ENCODE assay signal across 31 cellular contexts in the genomic region with DNA sequence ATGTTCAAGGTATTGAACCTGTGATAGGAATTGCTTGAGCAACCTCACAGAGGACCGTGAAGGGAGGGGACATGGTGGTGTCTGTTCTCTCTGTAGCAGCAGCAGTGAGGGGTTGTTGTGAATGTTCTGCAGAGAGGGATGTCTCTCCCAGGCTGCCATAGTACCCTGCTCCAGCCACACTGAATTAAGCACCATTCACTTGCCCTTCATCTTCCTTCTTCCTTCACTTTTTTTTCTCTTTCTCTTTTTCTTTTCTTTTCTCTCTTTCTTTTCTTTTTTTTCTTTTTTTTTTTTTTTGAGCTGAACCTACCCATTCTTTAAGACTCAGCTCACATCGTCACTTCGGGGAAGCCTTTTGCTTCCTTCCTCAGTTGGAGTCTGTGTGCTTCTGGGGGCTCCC.
DNase-seq lines count a peak whose midpoint lies in the region; ATAC-seq, FAIRE-seq and TF ChIP-seq lines count a peak whose summit lies in the region.
"Had no signal": no experiment of that assay in that cellular context is flagged by ENCODE, and none has a peak within 500 bp of the region (broad histone marks: within the 10 kb centered on the region; RNA-seq: fewer than 3 reads in every experiment).

No MANE protein-coding gene starts in this region.

- no peak overlapping the region for H2BK15ac ChIP-seq in H1 (ENCODE audit: low read length)

- no peaks in the 10 kb centered on the region for H3K36me3 ChIP-seq in HEK293 (ENCODE audit: control insufficient read depth in 2 of 2, insufficient read depth in 1 of 2, low read length in 2 of 2)
- H3K36me3 ChIP-seq in H1 (ENCODE audit: control insufficient read depth in 2 of 4, insufficient read depth in 4 of 4, low read length in 3 of 4), result no peaks in the 10 kb centered on the region
- H3K36me3 ChIP-seq: BE2C; BLaER1; BLaER1 treated with 17β-estradiol and CSF1 and Interleukin-3, amounts not matched to agents 10 nM and 100 nM had no signal

- no peak overlapping the region for H2BK12ac ChIP-seq in H1 (ENCODE audit: low read depth, low read length)

- no peak overlapping the region for H2BK120ac ChIP-seq in H1 (replicated peaks; ENCODE audit: low read depth, low read length)

- no peak for TF ChIP-seq EP300 in H1 (IDR thresholded peaks at IDR 0.05; ENCODE audit: borderline replicate concordance in 1 of 2, low read depth in 2 of 2, low read length in 2 of 2)

- H2AFZ ChIP-seq in H1 (ENCODE audit: low read length), result no peak overlapping the region

- no peaks in the 10 kb centered on the region for H3K23me2 ChIP-seq in H1 (ENCODE audit: low read depth, low read length)

- CTCF ChIA-PET in HEK293 (lab: Yijun Ruan, JAX), result no interaction called here
- CTCF ChIA-PET in H1 (lab: Charles Lee; ENCODE audit: partially characterized antibody), result interaction anchor here (17.3 kb wide), 1 partner anchor 148 kb away, joined by 236 read pairs; no protein-coding TSS in a partner anchor

- no peak overlapping the region for H3K14ac ChIP-seq in H1 (ENCODE audit: insufficient read length)

- H4K91ac ChIP-seq in H1 (replicated peaks; ENCODE audit: insufficient read length, low read length), result no peak overlapping the region

- H3K79me2 ChIP-seq in H1 (ENCODE audit: control insufficient read depth in 1 of 2, insufficient read depth in 2 of 2, low read length in 2 of 2), result no peaks in the 10 kb centered on the region

- H4K20me1 ChIP-seq in H1 (replicated peaks in 1 of 2; ENCODE audit: control insufficient read depth in 1 of 2, insufficient read depth in 2 of 2, low read length in 2 of 2), result no peaks in the 10 kb centered on the region
- H4K20me1 ChIP-seq: BLaER1; BLaER1 treated with 17β-estradiol and CSF1 and Interleukin-3, amounts not matched to agents 10 nM and 100 nM had no signal

- no peak overlapping the region for H3K4me2 ChIP-seq in H1 (ENCODE audit: insufficient read depth in 1 of 2, low read depth in 2 of 2, low read length in 2 of 2)
- H3K4me2 ChIP-seq: A549; BLaER1; BLaER1 treated with 17β-estradiol and CSF1 and Interleukin-3, amounts not matched to agents 10 nM and 100 nM had no signal

- no peaks in the 10 kb centered on the region for H3K27me3 ChIP-seq in H1 (replicated peaks in 1 of 4; ENCODE audit: control insufficient read depth in 3 of 4, extremely low read depth in 1 of 4, insufficient read depth in 3 of 4, low read length in 3 of 4)
- H3K27me3 ChIP-seq: BE2C; BLaER1; BLaER1 treated with 17β-estradiol and CSF1 and Interleukin-3, amounts not matched to agents 10 nM and 100 nM had no signal

- H3K23ac ChIP-seq in H1 (ENCODE audit: insufficient read length), result no peak overlapping the region

- no peak overlapping the region for H3K27ac ChIP-seq in HEK293 (ENCODE audit: extremely low read depth, low read depth, low read length)
- H3K27ac ChIP-seq in H1 (ENCODE audit: low read depth, low read length), result no peak overlapping the region
- H3K27ac ChIP-seq: 22Rv1; A549; BLaER1; BLaER1 treated with 17β-estradiol and CSF1 and Interleukin-3, amounts not matched to agents 10 nM and 100 nM; C4-2B had no signal

- no peak overlapping the region for H2BK5ac ChIP-seq in H1 (ENCODE audit: low read depth, low read length)

- H2BK20ac ChIP-seq in H1 (ENCODE audit: low read length), result peak overlapping the region; percentile 21; the same call in 1 of the 2 replicates

- DNase-seq in H1 (ENCODE audit: low read depth in 1 of 2, low spot score in 2 of 2), result no peak
- no peak for DNase-seq in NCI-H1105 treated with DMSO at 0.1 percent for 48 hours (lab: John Stamatoyannopoulos, UW)
- DNase-seq: 8988T; ACHN; AML-193; BE2C; C1 segment of cervical spinal cord; Caco-2; Calu3; CD4-positive, alpha-beta memory T cell; CD4-positive, alpha-beta T cell; CD4-positive, CD25-positive, alpha-beta regulatory T cell; CD8-positive, alpha-beta memory T cell; CD8-positive, alpha-beta T cell; COR-L47; DMS 273 treated with DMSO at 0.1 percent for 48 hours; DMS153; DMS53; DMS79; DMS79 treated with DMSO at 0.1 percent for 48 hours; DND-41; EL had no signal

- H3K79me1 ChIP-seq in H1 (ENCODE audit: low read depth, low read length), result no peaks in the 10 kb centered on the region

- TF ChIP-seq POLR2A in H1 (IDR thresholded peaks at IDR 0.05; ENCODE audit: control extremely low read depth in 1 of 2, low read depth in 2 of 2, low read length in 2 of 2), result no peak

- TF ChIP-seq RAD21 in H1 (IDR thresholded peaks at IDR 0.05 in 1 of 2, conservative IDR thresholded peaks at IDR 0.05 in 1 of 2; ENCODE audit: low read depth in 2 of 2, low read length in 2 of 2), result no peak

- H3K4ac ChIP-seq in H1 (replicated peaks; ENCODE audit: insufficient read length, low read depth, low read length), result no peak overlapping the region

- no peak overlapping the region for H3K56ac ChIP-seq in H1 (replicated peaks; ENCODE audit: insufficient read length, low read depth, low read length)

- POLR2A ChIA-PET in HEK293 (lab: Yijun Ruan, JAX), result no interaction called here
- POLR2A ChIA-PET in H1 (lab: Charles Lee; ENCODE audit: partially characterized antibody), result no interaction called here

- H3K4me1 ChIP-seq in HEK293 (ENCODE audit: control insufficient read depth, insufficient read depth, low read length) (peaks cover 4% of the 10 kb centered on the region; the same call in 1 of the 2 replicates), H1 (replicated peaks in 1 of 4; ENCODE audit: control insufficient read depth in 3 of 4, insufficient read depth in 4 of 4, low read length in 3 of 4) (peaks cover 0 to 8% (median 7%) of the 10 kb centered on the region in 4 experiments; a peak in 6 of 7 replicates)
- H3K4me1 ChIP-seq: A549, BE2C, BLaER1, Caco-2 had no signal

- TF ChIP-seq CTCF in HEK293 (tag by site-specific recombination; IDR thresholded peaks at IDR 0.05), result no peak
- TF ChIP-seq CTCF in H1 (IDR thresholded peaks at IDR 0.05; ENCODE audit: control extremely low read depth in 1 of 3, insufficient read depth in 1 of 3, low read depth in 1 of 3, low read length in 3 of 3), result no peak

- H2AK5ac ChIP-seq in H1 (ENCODE audit: low read depth, low read length), result no peak overlapping the region

- H4K5ac ChIP-seq in H1 (ENCODE audit: insufficient read length, low read depth, low read length), result no peak overlapping the region

- WGBS in H1 (ENCODE audit: extremely low coverage in 1 of 2, insufficient coverage in 1 of 2, insufficient read length in 1 of 2, insufficient replicate concordance in 2 of 2, low coverage in 1 of 2, low lambda C conversion rate in 2 of 2, missing lambda C conversion rate in 1 of 2), 2 experiments, result 77% methylated on average over 3 of the region's 3 CpGs; no CpG with 5 or more reads in 1 of the 2 experiments

- H4K8ac ChIP-seq in H1 (ENCODE audit: extremely low read depth, insufficient read depth, low read length), result no peak overlapping the region

- H3K9ac ChIP-seq in H1 (replicated peaks in 1 of 4; ENCODE audit: extremely low read depth in 1 of 4, low read depth in 3 of 4, low read length in 3 of 4), result no peak overlapping the region
- H3K9ac ChIP-seq: BLaER1; BLaER1 treated with 17β-estradiol and CSF1 and Interleukin-3, amounts not matched to agents 10 nM and 100 nM had no signal

- H3K4me3 ChIP-seq in HEK293 (ENCODE audit: low read depth, low read length) (no peak overlapping the region), H1 (ENCODE audit: extremely low read depth in 1 of 4, insufficient read depth in 2 of 4, low read depth in 3 of 4, low read length in 4 of 4) (no peak overlapping the region)
- H3K4me3 ChIP-seq: A549; BLaER1; BLaER1 treated with 17β-estradiol and CSF1 and Interleukin-3, amounts not matched to agents 10 nM and 100 nM had no signal

- no peak for ATAC-seq in GM19035 (IDR thresholded peaks at IDR 0.05; ENCODE audit: unreplicated experiment)
- ATAC-seq: A549; CD8-positive, alpha-beta T cell had no signal

- H3K18ac ChIP-seq in H1 (ENCODE audit: extremely low read depth, low read length), result no peak overlapping the region

- H3K9me3 ChIP-seq in HEK293 (ENCODE audit: control insufficient read depth, insufficient read depth, low read depth, low read length) (no peaks in the 10 kb centered on the region), H1 (ENCODE audit: insufficient read depth in 2 of 2, low read depth in 1 of 2, low read length in 1 of 2) (no peaks in the 10 kb centered on the region)
- H3K9me3 ChIP-seq: A549; BE2C; BLaER1; BLaER1 treated with 17β-estradiol and CSF1 and Interleukin-3, amounts not matched to agents 10 nM and 100 nM; Caco-2 had no signal

- no peak for FAIRE-seq in H1 (lab: Jason Lieb, UNC)
- FAIRE-seq: A204.1, A549, D721Med had no signal

TF ChIP-seq in H1, 55 proteins besides CTCF, POLR2A, EP300 and RAD21:
- TF ChIP-seq SRF (IDR thresholded peaks at IDR 0.05; ENCODE audit: low read depth, low read length) (no peak), KDM4A (IDR thresholded peaks at IDR 0.05; ENCODE audit: low read depth, low read length, severe bottlenecking) (no peak), NANOG (IDR thresholded peaks at IDR 0.05; ENCODE audit: insufficient read depth, low read depth, low read length, poor library complexity, severe bottlenecking) (no peak), SIX5 (IDR thresholded peaks at IDR 0.05; ENCODE audit: low read depth, low read length) (no peak), ASH2L (IDR thresholded peaks at IDR 0.05; ENCODE audit: low read length) (no peak), CBX8 (IDR thresholded peaks at IDR 0.05; ENCODE audit: borderline replicate concordance, low read depth, low read length) (no peak), POU5F1 (IDR thresholded peaks at IDR 0.05; ENCODE audit: low read depth, low read length) (no peak), RFX5 (IDR thresholded peaks at IDR 0.05; ENCODE audit: borderline replicate concordance, low read depth, low read length) (no peak), CHD1 (IDR thresholded peaks at IDR 0.05; ENCODE audit: low read depth, low read length) (no peak)
